Comparison of ENCODE assay signal across 11 cellular contexts in genomic region chr19:48551437-48552302, GRCh38. TPM values are rescaled to one million over a fixed set of nuclear protein-coding genes. Genes with fewer than 3 reads are reported as not detected.
DNase-seq lines count a peak whose midpoint lies in the region; ATAC-seq and TF ChIP-seq lines count a peak whose summit lies in the region.
"Had no signal": no experiment of that assay in that cellular context is flagged by ENCODE, and none has a peak within 500 bp of the region (broad histone marks: within the 10 kb centered on the region; RNA-seq: fewer than 3 reads in every experiment).

Gene SULT2B1, plus strand, starts transcription at chr19:48552172. Its CDS starts 81 bp downstream, at chr19:48552253.

- DNase-seq in DMS79 treated with DMSO at 0.1 percent for 48 hours (lab: John Stamatoyannopoulos, UW) (peak; percentile 32), NCI-H146 treated with DMSO at 0.1 percent for 48 hours (lab: John Stamatoyannopoulos, UW; ENCODE audit: unreplicated experiment) (peak; percentile 65), WTC11 (ENCODE audit: low spot score) (no peak), mucosa of gallbladder (ENCODE audit: low spot score) (peak; percentile 82)
- no peak for DNase-seq in CD4-positive, alpha-beta memory T cell
- DNase-seq: caudate nucleus had no signal

- H3K36me3 ChIP-seq in CD4-positive, alpha-beta memory T cell (ENCODE audit: insufficient read depth, low read length) = no peaks in the 10 kb centered on the region

- H3K27ac ChIP-seq in CD4-positive, alpha-beta memory T cell (ENCODE audit: low read depth, low read length) = no peak within 1 kb of the TSS

- TF ChIP-seq CTCF in WTC11 (IDR thresholded peaks at IDR 0.05) = no peak

- peak within 1 kb of the TSS; percentile 57; the same call in 1 of the 2 replicates for H3K27ac Mint-ChIP-seq in WTC11
- no peak within 1 kb of the TSS for H3K27ac Mint-ChIP-seq in CD4-positive, alpha-beta memory T cell
- H3K27ac Mint-ChIP-seq: IgD-negative memory B cell had no signal

- no peaks in the 10 kb centered on the region for H3K36me3 Mint-ChIP-seq in WTC11
- H3K36me3 Mint-ChIP-seq in CD4-positive, alpha-beta memory T cell = no peaks in the 10 kb centered on the region
- H3K36me3 Mint-ChIP-seq: IgD-negative memory B cell had no signal

- H3K4me3 ChIP-seq in CD4-positive, alpha-beta memory T cell (ENCODE audit: low read length in 2 of 2) = no peak within 1 kb of the TSS

- no peaks in the 10 kb centered on the region for H3K9me3 ChIP-seq in CD4-positive, alpha-beta memory T cell (ENCODE audit: control insufficient read depth in 1 of 2, low read length in 2 of 2)

- H3K9me3 Mint-ChIP-seq in WTC11 = no peaks in the 10 kb centered on the region
- no peaks in the 10 kb centered on the region for H3K9me3 Mint-ChIP-seq in CD4-positive, alpha-beta memory T cell
- H3K9me3 Mint-ChIP-seq: IgD-negative memory B cell, neural crest cell had no signal

- H3K27me3 ChIP-seq in CD4-positive, alpha-beta memory T cell (ENCODE audit: insufficient read depth, low read length) = no peaks in the 10 kb centered on the region

- H3K4me1 ChIP-seq in CD4-positive, alpha-beta memory T cell (ENCODE audit: insufficient read depth, low read length) = no peaks in the 10 kb centered on the region

- ATAC-seq in WTC11 (no peak), GM19351 (IDR thresholded peaks at IDR 0.05; ENCODE audit: unreplicated experiment) (no peak), GM18519 (IDR thresholded peaks at IDR 0.05; ENCODE audit: low FRiP score, unreplicated experiment) (no peak), HG02610 (IDR thresholded peaks at IDR 0.05; ENCODE audit: unreplicated experiment) (no peak)

- CTCF ChIA-PET in WTC11 (lab: Charles Lee) = interaction anchor here (0.6 to 3.0 kb wide), 4 partner anchors 23 to 238 kb away, joined by 3 to 24 read pairs (median 3); no protein-coding TSS in a partner anchor
- CTCF ChIA-PET in CD4-positive, alpha-beta memory T cell (lab: Charles Lee; ENCODE audit: partially characterized antibody) = interaction anchor here (0.7 kb wide), 1 partner anchor 32 kb away, joined by 3 read pairs; no protein-coding TSS in a partner anchor

- no peaks in the 10 kb centered on the region for H3K27me3 Mint-ChIP-seq in WTC11 (ENCODE audit: low read depth)
- H3K27me3 Mint-ChIP-seq in CD4-positive, alpha-beta memory T cell = peaks cover 4 to 5% of the 10 kb centered on the region in 2 donors

- POLR2A ChIA-PET in WTC11 (lab: Charles Lee) = interaction anchor here (0.5 kb wide), 1 partner anchor 46 kb away, joined by 4 read pairs; no protein-coding TSS in a partner anchor
- POLR2A ChIA-PET in CD4-positive, alpha-beta memory T cell (lab: Charles Lee; ENCODE audit: partially characterized antibody) = no interaction called here

- intact Hi-C loops in CD4-positive, alpha-beta memory T cell (cut with micrococcal nuclease) = no loop called here

- H3K4me1 Mint-ChIP-seq in WTC11 = peaks cover 25% of the 10 kb centered on the region
- no peaks in the 10 kb centered on the region for H3K4me1 Mint-ChIP-seq in CD4-positive, alpha-beta memory T cell

- H3K4me3 Mint-ChIP-seq in WTC11 = no peak within 1 kb of the TSS
- H3K4me3 Mint-ChIP-seq in CD4-positive, alpha-beta memory T cell = no peak within 1 kb of the TSS
- H3K4me3 Mint-ChIP-seq: IgD-negative memory B cell, neural crest cell had no signal

TF ChIP-seq in WTC11, 78 proteins besides CTCF, POLR2A, EP300 and RAD21:
- TF ChIP-seq ERG (CRISPR knock-in tag; IDR thresholded peaks at IDR 0.05) (no peak), IRF2 (CRISPR knock-in tag; IDR thresholded peaks at IDR 0.05; ENCODE audit: borderline replicate concordance, low read depth) (no peak), ZNF281 (CRISPR knock-in tag; IDR thresholded peaks at IDR 0.05) (no peak), GRHL2 (CRISPR knock-in tag; IDR thresholded peaks at IDR 0.05; ENCODE audit: insufficient replicate concordance, severe bottlenecking) (no peak), FOXJ3 (CRISPR knock-in tag; IDR thresholded peaks at IDR 0.05; ENCODE audit: borderline replicate concordance) (no peak)

RNA-seq across cellular contexts. Expression of gene SULT2B1, which starts in this region (rescaled TPM):
- total RNA-seq in WTC11 (2021) = 0.96 to 2.1 TPM (median 1.3 TPM) in 3 replicates
- 13.1 TPM for total RNA-seq in mucosa of gallbladder
- total RNA-seq in CD4-positive, alpha-beta memory T cell = not detected
- under 1 TPM in 1 of 2 donors, not detected in 1; 0.13 TPM for polyA plus RNA-seq in CD4-positive, alpha-beta memory T cell
- total RNA-seq: neural crest cell had no signal
- polyA plus RNA-seq: IgD-negative memory B cell had no signal

Comparison
In these comparisons a context has a peak if more than half of its experiments do, and no peak if none do; other contexts are left out.
1. DNase-seq: peak in DMS79 treated with DMSO at 0.1 percent for 48 hours (single experiment), NCI-H146 treated with DMSO at 0.1 percent for 48 hours (single experiment) and mucosa of gallbladder (single experiment); none in WTC11 (single experiment) and CD4-positive, alpha-beta memory T cell (0 of 5).